ENCODE assay signal across 1 cellular context in genomic region chr9:21592063-21592338, GRCh38.
TF ChIP-seq lines count a peak whose summit lies in the region.

No MANE protein-coding gene starts in this region.

TF ChIP-seq in SK-N-SH, 30 proteins besides CTCF, POLR2A, EP300 and RAD21:
- TF ChIP-seq, protein P1, sequence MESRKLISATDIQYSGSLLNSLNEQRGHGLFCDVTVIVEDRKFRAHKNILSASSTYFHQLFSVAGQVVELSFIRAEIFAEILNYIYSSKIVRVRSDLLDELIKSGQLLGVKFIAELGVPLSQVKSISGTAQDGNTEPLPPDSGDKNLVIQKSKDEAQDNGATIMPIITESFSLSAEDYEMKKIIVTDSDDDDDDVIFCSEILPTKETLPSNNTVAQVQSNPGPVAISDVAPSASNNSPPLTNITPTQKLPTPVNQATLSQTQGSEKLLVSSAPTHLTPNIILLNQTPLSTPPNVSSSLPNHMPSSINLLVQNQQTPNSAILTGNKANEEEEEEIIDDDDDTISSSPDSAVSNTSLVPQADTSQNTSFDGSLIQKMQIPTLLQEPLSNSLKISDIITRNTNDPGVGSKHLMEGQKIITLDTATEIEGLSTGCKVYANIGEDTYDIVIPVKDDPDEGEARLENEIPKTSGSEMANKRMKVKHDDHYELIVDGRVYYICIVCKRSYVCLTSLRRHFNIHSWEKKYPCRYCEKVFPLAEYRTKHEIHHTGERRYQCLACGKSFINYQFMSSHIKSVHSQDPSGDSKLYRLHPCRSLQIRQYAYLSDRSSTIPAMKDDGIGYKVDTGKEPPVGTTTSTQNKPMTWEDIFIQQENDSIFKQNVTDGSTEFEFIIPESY (IDR thresholded peaks at IDR 0.05; ENCODE audit: borderline replicate concordance, low read depth), result no peak
- no peak for TF ChIP-seq IRF3 (IDR thresholded peaks at IDR 0.05; ENCODE audit: low read depth, low read length)
- no peak for TF ChIP-seq TEAD4 (IDR thresholded peaks at IDR 0.05; ENCODE audit: borderline replicate concordance, insufficient read depth)
- TF ChIP-seq RCOR1 (IDR thresholded peaks at IDR 0.05; ENCODE audit: low read length), result no peak
- no peak for TF ChIP-seq TCF12 (IDR thresholded peaks at IDR 0.05)
- no peak for TF ChIP-seq RFX5 (IDR thresholded peaks at IDR 0.05; ENCODE audit: low read length)
- TF ChIP-seq NFIC (IDR thresholded peaks at IDR 0.05; ENCODE audit: borderline replicate concordance), result no peak
- TF ChIP-seq POLR2AphosphoS5 (IDR thresholded peaks at IDR 0.05; ENCODE audit: low read depth, low read length), result no peak
- TF ChIP-seq GATA2 (CRISPR knock-in tag; IDR thresholded peaks at IDR 0.05), result no peak
- TF ChIP-seq FOXJ3 (CRISPR knock-in tag; IDR thresholded peaks at IDR 0.05), result no peak
- no peak for TF ChIP-seq YY1 (IDR thresholded peaks at IDR 0.05; ENCODE audit: low read depth)
- TF ChIP-seq, protein P2, sequence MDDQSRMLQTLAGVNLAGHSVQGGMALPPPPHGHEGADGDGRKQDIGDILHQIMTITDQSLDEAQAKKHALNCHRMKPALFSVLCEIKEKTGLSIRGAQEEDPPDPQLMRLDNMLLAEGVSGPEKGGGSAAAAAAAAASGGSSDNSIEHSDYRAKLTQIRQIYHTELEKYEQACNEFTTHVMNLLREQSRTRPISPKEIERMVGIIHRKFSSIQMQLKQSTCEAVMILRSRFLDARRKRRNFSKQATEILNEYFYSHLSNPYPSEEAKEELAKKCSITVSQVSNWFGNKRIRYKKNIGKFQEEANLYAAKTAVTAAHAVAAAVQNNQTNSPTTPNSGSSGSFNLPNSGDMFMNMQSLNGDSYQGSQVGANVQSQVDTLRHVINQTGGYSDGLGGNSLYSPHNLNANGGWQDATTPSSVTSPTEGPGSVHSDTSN (IDR thresholded peaks at IDR 0.05), result no peak
- TF ChIP-seq MEF2A (IDR thresholded peaks at IDR 0.05; ENCODE audit: borderline replicate concordance, low read depth), result no peak
- no peak for TF ChIP-seq MXI1 (IDR thresholded peaks at IDR 0.05; ENCODE audit: low read depth, low read length)
- no peak for TF ChIP-seq EZH2phosphoT487 (IDR thresholded peaks at IDR 0.05; ENCODE audit: borderline replicate concordance, low read depth)
- TF ChIP-seq, protein P3, sequence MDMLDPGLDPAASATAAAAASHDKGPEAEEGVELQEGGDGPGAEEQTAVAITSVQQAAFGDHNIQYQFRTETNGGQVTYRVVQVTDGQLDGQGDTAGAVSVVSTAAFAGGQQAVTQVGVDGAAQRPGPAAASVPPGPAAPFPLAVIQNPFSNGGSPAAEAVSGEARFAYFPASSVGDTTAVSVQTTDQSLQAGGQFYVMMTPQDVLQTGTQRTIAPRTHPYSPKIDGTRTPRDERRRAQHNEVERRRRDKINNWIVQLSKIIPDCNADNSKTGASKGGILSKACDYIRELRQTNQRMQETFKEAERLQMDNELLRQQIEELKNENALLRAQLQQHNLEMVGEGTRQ (IDR thresholded peaks at IDR 0.05; ENCODE audit: borderline replicate concordance, low read depth, low read length), result no peak
- TF ChIP-seq USF1 (IDR thresholded peaks at IDR 0.05; ENCODE audit: borderline replicate concordance, low read depth), result no peak
- no peak for TF ChIP-seq RXRA (IDR thresholded peaks at IDR 0.05; ENCODE audit: borderline replicate concordance, low read depth)
- TF ChIP-seq NRF1 (IDR thresholded peaks at IDR 0.05; ENCODE audit: low read depth, low read length), result no peak
